6 cellular contexts compared by ENCODE assay signal in genomic region chr17:4938670-4939553, GRCh38. TPM values are rescaled to one million over a fixed set of nuclear protein-coding genes. Genes with fewer than 3 reads are reported as not detected.
DNase-seq lines count a peak whose midpoint lies in the region; ATAC-seq and TF ChIP-seq lines count a peak whose summit lies in the region.

No MANE protein-coding gene starts in this region.

- peaks cover 51% of the 10 kb centered on the region for H3K4me1 Mint-ChIP-seq in neural crest cell

- peak overlapping the region; percentile 96 for H3K27ac Mint-ChIP-seq in neural crest cell (ENCODE audit: unreplicated experiment)

- peaks cover 6% of the 10 kb centered on the region for H3K27me3 Mint-ChIP-seq in neural crest cell (ENCODE audit: low read depth)

- H3K9me3 ChIP-seq in HUES48 (ENCODE audit: control insufficient read depth, insufficient read depth, low read length): no peaks in the 10 kb centered on the region

- H3K36me3 ChIP-seq in HUES48 (ENCODE audit: control insufficient read depth, insufficient read depth, low read length) (peaks cover 52% of the 10 kb centered on the region), brain microvascular endothelial cell (replicated peaks) (peaks cover 30% of the 10 kb centered on the region)

- in situ Hi-C loops in brain microvascular endothelial cell (cut with HindIII; ENCODE audit: low pct_ligation_motif_present, low sequenced_read_pairs): no loop called here

- no peaks in the 10 kb centered on the region for H3K27me3 ChIP-seq in HUES48 (ENCODE audit: control insufficient read depth, insufficient read depth, low read length)
- H3K27me3 ChIP-seq in brain microvascular endothelial cell (replicated peaks): no peaks in the 10 kb centered on the region

- no peaks in the 10 kb centered on the region for H3K9me3 Mint-ChIP-seq in neural crest cell

- H3K9ac ChIP-seq in HUES48 (ENCODE audit: low read depth, low read length): peak overlapping the region; percentile 92

- no peak for ATAC-seq in GM18870 (IDR thresholded peaks at IDR 0.05; ENCODE audit: unreplicated experiment)

- no peak for TF ChIP-seq CTCF in brain microvascular endothelial cell (IDR thresholded peaks at IDR 0.05; ENCODE audit: low read depth, low read length, missing control alignments)
- no peak for TF ChIP-seq CTCF in neural crest cell (conservative IDR thresholded peaks at IDR 0.05)

- DNase-seq in brain microvascular endothelial cell (no peak), neural crest cell (ENCODE audit: low read depth, low spot score) (no peak), anterior cingulate cortex (lab: John Stamatoyannopoulos, UW) (no peak), NCI-H187 treated with DMSO at 0.1 percent for 48 hours (lab: John Stamatoyannopoulos, UW) (no peak)

- peaks cover 11% of the 10 kb centered on the region; the same call in 1 of the 2 replicates for H3K4me1 ChIP-seq in HUES48 (ENCODE audit: control insufficient read depth, insufficient read depth, low read length)

- peak overlapping the region; percentile 96 for H3K4me3 Mint-ChIP-seq in neural crest cell

- H3K4me3 ChIP-seq in HUES48 (ENCODE audit: low read depth, low read length) (peak overlapping the region; percentile 89), brain microvascular endothelial cell (ENCODE audit: low read depth, low read length) (peak overlapping the region; percentile 85)

- H3K36me3 Mint-ChIP-seq in neural crest cell (ENCODE audit: low read depth): peaks cover 10% of the 10 kb centered on the region

- H3K27ac ChIP-seq in HUES48 (ENCODE audit: low read depth, low read length) (peak overlapping the region; percentile 99), brain microvascular endothelial cell (peak overlapping the region; percentile 63)

RNA-seq across cellular contexts. Expression of gene SLC25A11, which starts 0.9 kb away (rescaled TPM):
- total RNA-seq in neural crest cell: 67.7 and 68.3 TPM in 2 replicates

RNA-seq across cellular contexts. Expression of gene RNF167, which starts 1.2 kb away (rescaled TPM):
- 90.4 and 93.2 TPM in 2 replicates for total RNA-seq in neural crest cell

RNA-seq across cellular contexts. Expression of gene GP1BA, which starts 6.8 kb away (rescaled TPM):
- total RNA-seq in neural crest cell: not detected in 2 replicates

RNA-seq across cellular contexts. Expression of gene PFN1, which starts 9.4 kb away (rescaled TPM):
- 626 and 630 TPM in 2 replicates for total RNA-seq in neural crest cell

RNA-seq across cellular contexts. Expression of gene ENO3, which starts 12.0 kb away (rescaled TPM):
- 9.1 and 10.6 TPM in 2 replicates for total RNA-seq in neural crest cell
